Comparison of ENCODE assay signal across 16 cellular contexts in the genomic region with DNA sequence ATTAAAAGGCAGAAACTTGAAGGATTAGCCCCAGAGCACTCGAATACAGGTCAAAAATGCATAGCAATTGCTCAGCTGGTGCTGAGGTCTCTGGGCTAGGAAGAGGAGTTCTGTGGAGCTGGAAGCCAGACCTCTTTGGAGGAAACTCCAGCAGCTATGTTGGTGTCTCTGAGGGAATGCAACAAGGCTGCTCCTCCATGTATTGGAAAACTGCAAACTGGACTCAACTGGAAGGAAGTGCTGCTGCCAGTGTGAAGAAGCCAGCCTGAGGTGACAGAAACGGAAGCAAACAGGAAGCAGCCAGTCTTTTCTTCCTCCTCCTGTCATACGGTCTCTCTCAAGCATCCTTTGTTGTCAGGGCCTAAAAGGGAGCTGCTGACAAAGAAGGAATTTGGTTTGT.
DNase-seq lines count a peak whose midpoint lies in the region; ATAC-seq and TF ChIP-seq lines count a peak whose summit lies in the region.
"Had no signal": no experiment of that assay in that cellular context is flagged by ENCODE, and none has a peak within 500 bp of the region (broad histone marks: within the 10 kb centered on the region; RNA-seq: fewer than 3 reads in every experiment).

No MANE protein-coding gene starts in this region.

- ATAC-seq in stimulated activated memory B cell treated with anti-CD40 and anti-IgM and Interleukin-4, amounts not matched to agents 10 μg/mL and 1 μg/mL and 100 μg/mL, for 72 hours: no peak
- no peak for ATAC-seq in HG02981 (IDR thresholded peaks at IDR 0.05; ENCODE audit: unreplicated experiment)

- TF ChIP-seq CTCF in endothelial cell (IDR thresholded peaks at IDR 0.05; ENCODE audit: unreplicated experiment) (no peak), dorsolateral prefrontal cortex (IDR thresholded peaks at IDR 0.05 in 54 of 56, conservative IDR thresholded peaks at IDR 0.05 in 2 of 56; ENCODE audit: low read depth in 1 of 56, partially characterized antibody in 56 of 56) (no peak)

- no peaks in the 10 kb centered on the region for H3K9me3 ChIP-seq in SJCRH30 (replicated peaks)
- H3K9me3 ChIP-seq in Karpas-422 (ENCODE audit: low read length): no peaks in the 10 kb centered on the region
- H3K9me3 ChIP-seq: pancreas, tibial nerve had no signal

- peak; percentile 74 for DNase-seq in activated CD4-positive, alpha-beta T cell treated with anti-CD3 and anti-CD28 coated beads, Interleukin-2, amount 10 ng/mL, durations not matched to agents 24 days and 14 days
- no peak for DNase-seq in activated CD4-positive, alpha-beta T cell treated with anti-CD3 and anti-CD28 coated beads for 1 hour
- DNase-seq in SJCRH30 (no peak), endothelial cell (ENCODE audit: low spot score) (peak; percentile 28), Karpas-422 (no peak), dorsolateral prefrontal cortex (no peak)
- DNase-seq: brain microvascular endothelial cell, GF-D8, islet precursor cell, NCI-H226, pancreas, SHP77 treated with DMSO at 0.1 percent for 48 hours had no signal

- no peak overlapping the region for H3K4me3 ChIP-seq in SJCRH30
- H3K4me3 ChIP-seq in Karpas-422 (ENCODE audit: low read length): no peak overlapping the region
- H3K4me3 ChIP-seq in dorsolateral prefrontal cortex: no peak overlapping the region
- H3K4me3 ChIP-seq: pancreas, tibial nerve had no signal

- H3K27ac ChIP-seq in SJCRH30: peak overlapping the region; percentile 96
- H3K27ac ChIP-seq in Karpas-422 (ENCODE audit: low read length): no peak overlapping the region
- no peak overlapping the region for H3K27ac ChIP-seq in dorsolateral prefrontal cortex
- H3K27ac ChIP-seq: KMS-11, pancreas had no signal

- H3K4me3 Mint-ChIP-seq in activated CD4-positive, alpha-beta T cell treated with anti-CD3 and anti-CD28 coated beads, Interleukin-2, amount 10 ng/mL, durations not matched to agents 24 days and 14 days: peak overlapping the region; percentile 23
- H3K4me3 Mint-ChIP-seq in endothelial cell (ENCODE audit: unreplicated experiment): no peak overlapping the region
- no peak overlapping the region for H3K4me3 Mint-ChIP-seq in stimulated activated memory B cell treated with anti-CD40 and anti-IgM and Interleukin-4, amounts not matched to agents 10 μg/mL and 1 μg/mL and 100 μg/mL, for 72 hours

- intact Hi-C loops in activated CD4-positive, alpha-beta T cell treated with anti-CD3 and anti-CD28 coated beads, Interleukin-2, amount 10 ng/mL, durations not matched to agents 24 days and 14 days (cut with micrococcal nuclease): no loop called here
- intact Hi-C loops in dorsolateral prefrontal cortex (cut with DNase I): no loop called here

- H3K36me3 Mint-ChIP-seq in activated CD4-positive, alpha-beta T cell treated with anti-CD3 and anti-CD28 coated beads, Interleukin-2, amount 10 ng/mL, durations not matched to agents 24 days and 14 days (ENCODE audit: low read depth): peaks cover 11% of the 10 kb centered on the region
- H3K36me3 Mint-ChIP-seq in endothelial cell (ENCODE audit: low read depth, unreplicated experiment): no peaks in the 10 kb centered on the region
- H3K36me3 Mint-ChIP-seq in stimulated activated memory B cell treated with anti-CD40 and anti-IgM and Interleukin-4, amounts not matched to agents 10 μg/mL and 1 μg/mL and 100 μg/mL, for 72 hours: peaks cover 13% of the 10 kb centered on the region

- H3K9me3 Mint-ChIP-seq in activated CD4-positive, alpha-beta T cell treated with anti-CD3 and anti-CD28 coated beads, Interleukin-2, amount 10 ng/mL, durations not matched to agents 24 days and 14 days: peaks cover 6% of the 10 kb centered on the region
- H3K9me3 Mint-ChIP-seq in endothelial cell (ENCODE audit: unreplicated experiment): no peaks in the 10 kb centered on the region
- H3K9me3 Mint-ChIP-seq in stimulated activated memory B cell treated with anti-CD40 and anti-IgM and Interleukin-4, amounts not matched to agents 10 μg/mL and 1 μg/mL and 100 μg/mL, for 72 hours: peaks cover 3% of the 10 kb centered on the region

- H3K27me3 ChIP-seq in SJCRH30 (no peaks in the 10 kb centered on the region), Karpas-422 (ENCODE audit: low read length) (no peaks in the 10 kb centered on the region), dorsolateral prefrontal cortex (no peaks in the 10 kb centered on the region)
- H3K27me3 ChIP-seq: brain microvascular endothelial cell, pancreas, tibial nerve had no signal

- H3K36me3 ChIP-seq in SJCRH30: no peaks in the 10 kb centered on the region
- H3K36me3 ChIP-seq in Karpas-422 (ENCODE audit: insufficient read depth, low read length): no peaks in the 10 kb centered on the region
- H3K36me3 ChIP-seq: brain microvascular endothelial cell, pancreas, tibial nerve had no signal

- H3K79me2 ChIP-seq in Karpas-422 (ENCODE audit: low read length): no peaks in the 10 kb centered on the region

- peaks cover 26% of the 10 kb centered on the region for H3K4me1 ChIP-seq in SJCRH30
- no peaks in the 10 kb centered on the region for H3K4me1 ChIP-seq in Karpas-422 (ENCODE audit: low read length)

- no peaks in the 10 kb centered on the region for H3K27me3 Mint-ChIP-seq in activated CD4-positive, alpha-beta T cell treated with anti-CD3 and anti-CD28 coated beads, Interleukin-2, amount 10 ng/mL, durations not matched to agents 24 days and 14 days
- H3K27me3 Mint-ChIP-seq in endothelial cell (ENCODE audit: unreplicated experiment): peaks cover 4% of the 10 kb centered on the region
- H3K27me3 Mint-ChIP-seq in stimulated activated memory B cell treated with anti-CD40 and anti-IgM and Interleukin-4, amounts not matched to agents 10 μg/mL and 1 μg/mL and 100 μg/mL, for 72 hours: no peaks in the 10 kb centered on the region

- H3K9me2 ChIP-seq in Karpas-422 (replicated peaks; ENCODE audit: insufficient read depth, low read length): no peaks in the 10 kb centered on the region

- peaks cover 32% of the 10 kb centered on the region for H3K4me1 Mint-ChIP-seq in activated CD4-positive, alpha-beta T cell treated with anti-CD3 and anti-CD28 coated beads, Interleukin-2, amount 10 ng/mL, durations not matched to agents 24 days and 14 days
- H3K4me1 Mint-ChIP-seq in endothelial cell (ENCODE audit: unreplicated experiment): peaks cover 48% of the 10 kb centered on the region
- peaks cover 33% of the 10 kb centered on the region for H3K4me1 Mint-ChIP-seq in stimulated activated memory B cell treated with anti-CD40 and anti-IgM and Interleukin-4, amounts not matched to agents 10 μg/mL and 1 μg/mL and 100 μg/mL, for 72 hours

- H3K9ac ChIP-seq in Karpas-422 (ENCODE audit: low read length): no peak overlapping the region
- H3K9ac ChIP-seq: KMS-11 had no signal

- peak overlapping the region; percentile 76 for H3K27ac Mint-ChIP-seq in activated CD4-positive, alpha-beta T cell treated with anti-CD3 and anti-CD28 coated beads, Interleukin-2, amount 10 ng/mL, durations not matched to agents 24 days and 14 days
- H3K27ac Mint-ChIP-seq in endothelial cell (ENCODE audit: unreplicated experiment): peak overlapping the region; percentile 94
- peak overlapping the region; percentile 55 for H3K27ac Mint-ChIP-seq in stimulated activated memory B cell treated with anti-CD40 and anti-IgM and Interleukin-4, amounts not matched to agents 10 μg/mL and 1 μg/mL and 100 μg/mL, for 72 hours

- H2AFZ ChIP-seq in Karpas-422 (ENCODE audit: low read length): no peak overlapping the region

- H3K4me2 ChIP-seq in Karpas-422 (ENCODE audit: low read depth, low read length, poor library complexity, severe bottlenecking): no peak overlapping the region
- H3K4me2 ChIP-seq: KMS-11 had no signal

- H4K20me1 ChIP-seq in Karpas-422 (ENCODE audit: insufficient read depth, low read depth, low read length): no peaks in the 10 kb centered on the region

Comparison
In these comparisons a context has a peak if more than half of its experiments do, and no peak if none do; other contexts are left out.
1. DNase-seq: peak in activated CD4-positive, alpha-beta T cell treated with anti-CD3 and anti-CD28 coated beads, Interleukin-2, amount 10 ng/mL, durations not matched to agents 24 days and 14 days (single experiment) and endothelial cell (single experiment); none in activated CD4-positive, alpha-beta T cell treated with anti-CD3 and anti-CD28 coated beads for 1 hour (single experiment), SJCRH30 (0 of 2), Karpas-422 (single experiment) and dorsolateral prefrontal cortex (0 of 10).
2. Peak in every context shown above with its lines, with median percentiles within 50 percentile points of each other: H3K27ac Mint-ChIP-seq.